8 cellular contexts compared by ENCODE assay signal in the genomic region with DNA sequence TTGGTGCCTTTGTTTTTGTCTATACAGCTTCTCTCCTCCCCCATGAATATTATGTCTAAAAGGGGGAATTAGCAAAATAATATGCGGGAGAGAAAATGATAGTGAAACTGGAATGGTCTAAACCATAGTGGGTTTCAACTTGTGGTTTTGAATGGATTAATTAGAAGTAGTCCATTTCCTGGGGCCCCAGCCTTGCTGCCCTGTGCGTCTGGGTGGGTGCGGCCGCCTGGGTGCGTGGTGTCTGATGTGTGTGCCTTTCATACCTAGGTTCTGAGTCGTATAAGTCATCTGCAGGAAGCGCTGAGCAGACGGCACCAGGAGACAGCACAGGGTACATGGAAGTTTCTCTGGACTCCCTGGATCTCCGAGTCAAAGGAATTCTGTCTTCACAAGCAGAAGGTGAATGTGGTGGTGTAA.
DNase-seq lines count a peak whose midpoint lies in the region; FAIRE-seq and TF ChIP-seq lines count a peak whose summit lies in the region.

No MANE protein-coding gene starts in this region.

- H3K27ac ChIP-seq in KMS-11: peak overlapping the region; percentile 4; the same call in 1 of the 2 replicates

- no peak overlapping the region for H2AFZ ChIP-seq in KMS-11 (ENCODE audit: low read depth)

- no peak for TF ChIP-seq CTCF in GM12864 (IDR thresholded peaks at IDR 0.05; ENCODE audit: low read depth, low read length, missing control alignments)
- no peak for TF ChIP-seq CTCF in KMS-11 (conservative IDR thresholded peaks at IDR 0.05; ENCODE audit: low read depth, low read length)
- TF ChIP-seq CTCF in progenitor cell of endocrine pancreas (IDR thresholded peaks at IDR 0.05; ENCODE audit: unreplicated experiment): no peak

- FAIRE-seq in frontal cortex (lab: Jason Lieb, UNC): no peak

- H3K36me3 Mint-ChIP-seq in activated naive CD8-positive, alpha-beta T cell treated with anti-CD3 and anti-CD28 coated beads for 36 hours: peaks cover 72% of the 10 kb centered on the region
- H3K36me3 Mint-ChIP-seq in progenitor cell of endocrine pancreas (ENCODE audit: insufficient read depth): peaks cover 58% of the 10 kb centered on the region

- H3K4me2 ChIP-seq in KMS-11: peak overlapping the region; percentile 31; the same call in 1 of the 2 replicates

- H3K27ac Mint-ChIP-seq in activated naive CD8-positive, alpha-beta T cell treated with anti-CD3 and anti-CD28 coated beads for 36 hours: peak overlapping the region; percentile 61
- peak overlapping the region; percentile 49 for H3K27ac Mint-ChIP-seq in progenitor cell of endocrine pancreas

- DNase-seq in GM12864 (ENCODE audit: low read depth) (peak; percentile 49), progenitor cell of endocrine pancreas (ENCODE audit: low spot score, unreplicated experiment) (no peak), frontal cortex (ENCODE audit: low spot score in 2 of 2) (no peak), SIG-M5 treated with dmso at 0.1 percent for 504 hours (lab: John Stamatoyannopoulos, UW; ENCODE audit: unreplicated experiment) (no peak), cerebellum (ENCODE audit: low spot score) (no peak), OCI-M2 (lab: John Stamatoyannopoulos, UW; ENCODE audit: unreplicated experiment) (no peak)
- DNase-seq in activated naive CD8-positive, alpha-beta T cell treated with anti-CD3 and anti-CD28 coated beads for 36 hours: peak; percentile 57

- no peak overlapping the region for H3K9ac ChIP-seq in KMS-11

- H3K4me1 Mint-ChIP-seq in activated naive CD8-positive, alpha-beta T cell treated with anti-CD3 and anti-CD28 coated beads for 36 hours: peaks cover 17% of the 10 kb centered on the region
- peaks cover 5% of the 10 kb centered on the region for H3K4me1 Mint-ChIP-seq in progenitor cell of endocrine pancreas (ENCODE audit: low read depth)

- no peaks in the 10 kb centered on the region for H3K36me3 ChIP-seq in KMS-11 (ENCODE audit: insufficient read depth)

- no peaks in the 10 kb centered on the region for H3K27me3 ChIP-seq in KMS-11 (ENCODE audit: insufficient read depth, low read depth)

- H3K4me3 Mint-ChIP-seq in activated naive CD8-positive, alpha-beta T cell treated with anti-CD3 and anti-CD28 coated beads for 36 hours: no peak overlapping the region
- H3K4me3 Mint-ChIP-seq in progenitor cell of endocrine pancreas (ENCODE audit: low read depth): no peak overlapping the region

- H3K4me3 ChIP-seq in GM12864 (ENCODE audit: low read depth, low read length) (no peak overlapping the region), KMS-11 (IDR thresholded peaks at IDR 0.05; ENCODE audit: insufficient read depth, low read depth, low read length) (no peak overlapping the region)

- peaks cover 7% of the 10 kb centered on the region for H3K9me3 Mint-ChIP-seq in activated naive CD8-positive, alpha-beta T cell treated with anti-CD3 and anti-CD28 coated beads for 36 hours
- H3K9me3 Mint-ChIP-seq in progenitor cell of endocrine pancreas (ENCODE audit: low read depth): peaks cover 4% of the 10 kb centered on the region

- no peaks in the 10 kb centered on the region for H3K79me2 ChIP-seq in KMS-11 (ENCODE audit: insufficient read depth, low read depth)

- peaks cover 38% of the 10 kb centered on the region for H3K4me1 ChIP-seq in KMS-11 (ENCODE audit: low read depth, poor library complexity, severe bottlenecking)

- no peaks in the 10 kb centered on the region for H3K27me3 Mint-ChIP-seq in activated naive CD8-positive, alpha-beta T cell treated with anti-CD3 and anti-CD28 coated beads for 36 hours
- H3K27me3 Mint-ChIP-seq in progenitor cell of endocrine pancreas: no peaks in the 10 kb centered on the region

- no peaks in the 10 kb centered on the region for H4K20me1 ChIP-seq in KMS-11 (ENCODE audit: insufficient read depth)

Comparison
In these comparisons a context has a peak if more than half of its experiments do, and no peak if none do; other contexts are left out.
1. DNase-seq: peak in GM12864 (single experiment) and activated naive CD8-positive, alpha-beta T cell treated with anti-CD3 and anti-CD28 coated beads for 36 hours (single experiment); none in progenitor cell of endocrine pancreas (single experiment), frontal cortex (0 of 2), SIG-M5 treated with dmso at 0.1 percent for 504 hours (single experiment), cerebellum (single experiment) and OCI-M2 (single experiment).